ENCODE assay signal across 1 cellular context in the genomic region with DNA sequence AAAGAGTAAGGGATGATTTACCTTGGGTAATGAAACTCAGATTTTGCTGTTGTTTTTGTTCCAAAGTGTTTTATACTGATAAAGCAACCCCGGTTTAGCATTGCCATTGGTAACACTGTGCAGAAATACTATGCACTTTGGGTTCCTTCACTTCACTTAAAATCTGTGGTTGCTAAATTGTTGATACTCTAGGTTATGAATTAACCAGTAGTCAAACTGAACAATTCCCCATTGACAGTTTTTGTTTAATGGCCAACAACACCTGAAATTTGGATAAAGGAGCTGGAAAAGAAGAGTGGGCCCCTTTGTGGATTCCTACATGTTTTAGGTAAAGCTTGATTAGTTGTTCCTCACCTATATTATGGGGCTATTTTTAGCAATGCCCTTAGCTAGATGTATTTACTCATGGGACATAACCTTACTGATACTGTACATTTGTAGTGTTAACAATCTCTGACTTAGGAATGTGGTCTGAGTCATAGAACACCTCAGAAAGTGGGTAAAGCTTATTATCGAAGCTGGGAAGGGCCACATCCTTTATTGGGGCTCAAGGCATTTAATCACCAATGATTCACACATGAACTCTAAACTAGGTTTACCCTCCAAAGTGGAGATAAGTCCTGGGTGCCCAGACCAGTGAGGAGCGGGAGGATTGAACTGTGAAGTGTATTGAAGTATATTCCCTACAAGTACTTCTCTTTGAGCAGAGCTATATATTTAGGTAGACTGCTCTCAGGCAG.
TF ChIP-seq lines count a peak whose summit lies in the region.

No MANE protein-coding gene starts in this region.

TF ChIP-seq in HepG2, 621 proteins besides CTCF, POLR2A, EP300 and RAD21 (continued from another document):
- TF ChIP-seq, protein P1, sequence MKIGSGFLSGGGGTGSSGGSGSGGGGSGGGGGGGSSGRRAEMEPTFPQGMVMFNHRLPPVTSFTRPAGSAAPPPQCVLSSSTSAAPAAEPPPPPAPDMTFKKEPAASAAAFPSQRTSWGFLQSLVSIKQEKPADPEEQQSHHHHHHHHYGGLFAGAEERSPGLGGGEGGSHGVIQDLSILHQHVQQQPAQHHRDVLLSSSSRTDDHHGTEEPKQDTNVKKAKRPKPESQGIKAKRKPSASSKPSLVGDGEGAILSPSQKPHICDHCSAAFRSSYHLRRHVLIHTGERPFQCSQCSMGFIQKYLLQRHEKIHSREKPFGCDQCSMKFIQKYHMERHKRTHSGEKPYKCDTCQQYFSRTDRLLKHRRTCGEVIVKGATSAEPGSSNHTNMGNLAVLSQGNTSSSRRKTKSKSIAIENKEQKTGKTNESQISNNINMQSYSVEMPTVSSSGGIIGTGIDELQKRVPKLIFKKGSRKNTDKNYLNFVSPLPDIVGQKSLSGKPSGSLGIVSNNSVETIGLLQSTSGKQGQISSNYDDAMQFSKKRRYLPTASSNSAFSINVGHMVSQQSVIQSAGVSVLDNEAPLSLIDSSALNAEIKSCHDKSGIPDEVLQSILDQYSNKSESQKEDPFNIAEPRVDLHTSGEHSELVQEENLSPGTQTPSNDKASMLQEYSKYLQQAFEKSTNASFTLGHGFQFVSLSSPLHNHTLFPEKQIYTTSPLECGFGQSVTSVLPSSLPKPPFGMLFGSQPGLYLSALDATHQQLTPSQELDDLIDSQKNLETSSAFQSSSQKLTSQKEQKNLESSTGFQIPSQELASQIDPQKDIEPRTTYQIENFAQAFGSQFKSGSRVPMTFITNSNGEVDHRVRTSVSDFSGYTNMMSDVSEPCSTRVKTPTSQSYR (CRISPR knock-in tag; IDR thresholded peaks at IDR 0.05; ENCODE audit: borderline replicate concordance), result no peak
- TF ChIP-seq, protein P2, sequence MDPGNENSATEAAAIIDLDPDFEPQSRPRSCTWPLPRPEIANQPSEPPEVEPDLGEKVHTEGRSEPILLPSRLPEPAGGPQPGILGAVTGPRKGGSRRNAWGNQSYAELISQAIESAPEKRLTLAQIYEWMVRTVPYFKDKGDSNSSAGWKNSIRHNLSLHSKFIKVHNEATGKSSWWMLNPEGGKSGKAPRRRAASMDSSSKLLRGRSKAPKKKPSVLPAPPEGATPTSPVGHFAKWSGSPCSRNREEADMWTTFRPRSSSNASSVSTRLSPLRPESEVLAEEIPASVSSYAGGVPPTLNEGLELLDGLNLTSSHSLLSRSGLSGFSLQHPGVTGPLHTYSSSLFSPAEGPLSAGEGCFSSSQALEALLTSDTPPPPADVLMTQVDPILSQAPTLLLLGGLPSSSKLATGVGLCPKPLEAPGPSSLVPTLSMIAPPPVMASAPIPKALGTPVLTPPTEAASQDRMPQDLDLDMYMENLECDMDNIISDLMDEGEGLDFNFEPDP (CRISPR knock-in tag; conservative IDR thresholded peaks at IDR 0.05), result no peak
- TF ChIP-seq FOXJ3 (CRISPR knock-in tag; IDR thresholded peaks at IDR 0.05; ENCODE audit: borderline replicate concordance) (no peak), ZNF350 (CRISPR knock-in tag; IDR thresholded peaks at IDR 0.05; ENCODE audit: borderline replicate concordance, low read depth) (no peak), CREM (IDR thresholded peaks at IDR 0.05) (peak; percentile 22; the same call in 1 of the 2 replicates), CREM (CRISPR knock-in tag; IDR thresholded peaks at IDR 0.05) (no peak), MIER3 (CRISPR knock-in tag; IDR thresholded peaks at IDR 0.05; ENCODE audit: borderline replicate concordance) (no peak), PHF21A (CRISPR knock-in tag; IDR thresholded peaks at IDR 0.05) (0 out of 2 replicates have a peak, but pooled peaks have one; percentile 16), ZNF501 (CRISPR knock-in tag; IDR thresholded peaks at IDR 0.05) (no peak), NCOA1 (CRISPR knock-in tag; IDR thresholded peaks at IDR 0.05) (no peak), ZFP37 (CRISPR knock-in tag; IDR thresholded peaks at IDR 0.05; ENCODE audit: borderline replicate concordance) (no peak), SSRP1 (CRISPR knock-in tag; IDR thresholded peaks at IDR 0.05) (no peak), ZMYM4 (CRISPR knock-in tag; IDR thresholded peaks at IDR 0.05) (no peak), ZNF788 (CRISPR knock-in tag; IDR thresholded peaks at IDR 0.05; ENCODE audit: borderline replicate concordance) (no peak), FOXP1 (IDR thresholded peaks at IDR 0.05) (no peak), FOXP1 (CRISPR knock-in tag; IDR thresholded peaks at IDR 0.05) (peak; percentile 23; the same call in 1 of the 2 replicates), XRCC5 (optimal IDR thresholded peaks at IDR 0.05; ENCODE audit: low read length) (no peak), ZFY (CRISPR knock-in tag; IDR thresholded peaks at IDR 0.05) (no peak), NONO (IDR thresholded peaks at IDR 0.05) (no peak), NONO (CRISPR knock-in tag; conservative IDR thresholded peaks at IDR 0.05) (no peak), SOX13 (IDR thresholded peaks at IDR 0.05) (no peak), SOX13 (CRISPR knock-in tag; conservative IDR thresholded peaks at IDR 0.05 in 1 of 2, IDR thresholded peaks at IDR 0.05 in 1 of 2) (peak in 1 of 2 experiments; percentile 65; a peak in 2 of 4 replicates), SRY (CRISPR knock-in tag; IDR thresholded peaks at IDR 0.05) (no peak), HDAC6 (IDR thresholded peaks at IDR 0.05; ENCODE audit: low read depth, low read length) (no peak), KLF11 (CRISPR knock-in tag; IDR thresholded peaks at IDR 0.05) (no peak), SP5 (CRISPR knock-in tag; IDR thresholded peaks at IDR 0.05; ENCODE audit: borderline replicate concordance, low read depth) (no peak), SOX6 (IDR thresholded peaks at IDR 0.05) (no peak), SOX6 (CRISPR knock-in tag; IDR thresholded peaks at IDR 0.05) (peak; percentile 66), KLF12 (CRISPR knock-in tag; IDR thresholded peaks at IDR 0.05; ENCODE audit: borderline replicate concordance) (no peak), ZNF260 (CRISPR knock-in tag; IDR thresholded peaks at IDR 0.05; ENCODE audit: borderline replicate concordance, low read depth) (no peak), ZMYM2 (CRISPR knock-in tag; IDR thresholded peaks at IDR 0.05) (no peak), RCOR2 (CRISPR knock-in tag; IDR thresholded peaks at IDR 0.05) (0 out of 2 replicates have a peak, but pooled peaks have one; percentile 23), PRPF4 (IDR thresholded peaks at IDR 0.05; ENCODE audit: low read depth, low read length, poor library complexity, severe bottlenecking) (no peak), AHR (CRISPR knock-in tag; IDR thresholded peaks at IDR 0.05) (no peak), ARHGAP35 (CRISPR knock-in tag; IDR thresholded peaks at IDR 0.05; ENCODE audit: borderline replicate concordance) (no peak), MEF2D (CRISPR knock-in tag; IDR thresholded peaks at IDR 0.05) (peak; percentile 44; the same call in 1 of the 2 replicates), ELF4 (CRISPR knock-in tag; IDR thresholded peaks at IDR 0.05; ENCODE audit: borderline replicate concordance) (no peak), CAMTA2 (CRISPR knock-in tag; IDR thresholded peaks at IDR 0.05; ENCODE audit: borderline replicate concordance) (no peak), HNF4A (CRISPR knock-in tag; IDR thresholded peaks at IDR 0.05) (peak; percentile 24; the same call in 1 of the 2 replicates), GATAD1 (CRISPR knock-in tag; IDR thresholded peaks at IDR 0.05) (no peak)
- TF ChIP-seq, protein P3, sequence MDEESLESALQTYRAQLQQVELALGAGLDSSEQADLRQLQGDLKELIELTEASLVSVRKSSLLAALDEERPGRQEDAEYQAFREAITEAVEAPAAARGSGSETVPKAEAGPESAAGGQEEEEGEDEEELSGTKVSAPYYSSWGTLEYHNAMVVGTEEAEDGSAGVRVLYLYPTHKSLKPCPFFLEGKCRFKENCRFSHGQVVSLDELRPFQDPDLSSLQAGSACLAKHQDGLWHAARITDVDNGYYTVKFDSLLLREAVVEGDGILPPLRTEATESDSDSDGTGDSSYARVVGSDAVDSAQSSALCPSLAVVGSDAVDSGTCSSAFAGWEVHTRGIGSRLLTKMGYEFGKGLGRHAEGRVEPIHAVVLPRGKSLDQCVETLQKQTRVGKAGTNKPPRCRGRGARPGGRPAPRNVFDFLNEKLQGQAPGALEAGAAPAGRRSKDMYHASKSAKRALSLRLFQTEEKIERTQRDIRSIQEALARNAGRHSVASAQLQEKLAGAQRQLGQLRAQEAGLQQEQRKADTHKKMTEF (CRISPR knock-in tag; IDR thresholded peaks at IDR 0.05), result 0 out of 2 replicates have a peak, but pooled peaks have one; percentile 22
- TF ChIP-seq, protein P4, sequence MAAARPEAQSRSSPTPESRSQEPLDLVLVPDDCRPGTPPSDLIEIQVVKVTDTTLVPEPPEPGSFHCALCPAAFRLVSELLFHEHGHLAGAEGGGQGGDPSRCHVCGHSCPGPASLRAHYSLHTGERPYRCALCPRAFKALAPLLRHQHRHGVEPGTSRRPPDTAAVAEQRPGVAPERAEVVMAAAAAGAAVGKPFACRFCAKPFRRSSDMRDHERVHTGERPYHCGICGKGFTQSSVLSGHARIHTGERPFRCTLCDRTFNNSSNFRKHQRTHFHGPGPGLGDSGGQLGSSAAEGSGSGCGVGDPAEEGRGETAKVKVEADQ (CRISPR knock-in tag; IDR thresholded peaks at IDR 0.05; ENCODE audit: borderline replicate concordance), result no peak
- TF ChIP-seq, protein P5, sequence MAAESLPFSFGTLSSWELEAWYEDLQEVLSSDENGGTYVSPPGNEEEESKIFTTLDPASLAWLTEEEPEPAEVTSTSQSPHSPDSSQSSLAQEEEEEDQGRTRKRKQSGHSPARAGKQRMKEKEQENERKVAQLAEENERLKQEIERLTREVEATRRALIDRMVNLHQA (CRISPR knock-in tag; IDR thresholded peaks at IDR 0.05), result no peak
- TF ChIP-seq, protein P6, sequence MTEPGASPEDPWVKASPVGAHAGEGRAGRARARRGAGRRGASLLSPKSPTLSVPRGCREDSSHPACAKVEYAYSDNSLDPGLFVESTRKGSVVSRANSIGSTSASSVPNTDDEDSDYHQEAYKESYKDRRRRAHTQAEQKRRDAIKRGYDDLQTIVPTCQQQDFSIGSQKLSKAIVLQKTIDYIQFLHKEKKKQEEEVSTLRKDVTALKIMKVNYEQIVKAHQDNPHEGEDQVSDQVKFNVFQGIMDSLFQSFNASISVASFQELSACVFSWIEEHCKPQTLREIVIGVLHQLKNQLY (CRISPR knock-in tag; IDR thresholded peaks at IDR 0.05), result no peak
- TF ChIP-seq, protein P7, sequence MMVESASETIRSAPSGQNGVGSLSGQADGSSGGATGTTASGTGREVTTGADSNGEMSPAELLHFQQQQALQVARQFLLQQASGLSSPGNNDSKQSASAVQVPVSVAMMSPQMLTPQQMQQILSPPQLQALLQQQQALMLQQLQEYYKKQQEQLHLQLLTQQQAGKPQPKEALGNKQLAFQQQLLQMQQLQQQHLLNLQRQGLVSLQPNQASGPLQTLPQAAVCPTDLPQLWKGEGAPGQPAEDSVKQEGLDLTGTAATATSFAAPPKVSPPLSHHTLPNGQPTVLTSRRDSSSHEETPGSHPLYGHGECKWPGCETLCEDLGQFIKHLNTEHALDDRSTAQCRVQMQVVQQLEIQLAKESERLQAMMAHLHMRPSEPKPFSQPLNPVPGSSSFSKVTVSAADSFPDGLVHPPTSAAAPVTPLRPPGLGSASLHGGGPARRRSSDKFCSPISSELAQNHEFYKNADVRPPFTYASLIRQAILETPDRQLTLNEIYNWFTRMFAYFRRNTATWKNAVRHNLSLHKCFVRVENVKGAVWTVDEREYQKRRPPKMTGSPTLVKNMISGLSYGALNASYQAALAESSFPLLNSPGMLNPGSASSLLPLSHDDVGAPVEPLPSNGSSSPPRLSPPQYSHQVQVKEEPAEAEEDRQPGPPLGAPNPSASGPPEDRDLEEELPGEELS (CRISPR knock-in tag; IDR thresholded peaks at IDR 0.05), result peak; percentile 50
- TF ChIP-seq, protein P8, sequence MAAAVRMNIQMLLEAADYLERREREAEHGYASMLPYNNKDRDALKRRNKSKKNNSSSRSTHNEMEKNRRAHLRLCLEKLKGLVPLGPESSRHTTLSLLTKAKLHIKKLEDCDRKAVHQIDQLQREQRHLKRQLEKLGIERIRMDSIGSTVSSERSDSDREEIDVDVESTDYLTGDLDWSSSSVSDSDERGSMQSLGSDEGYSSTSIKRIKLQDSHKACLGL (CRISPR knock-in tag; IDR thresholded peaks at IDR 0.05), result no peak
